In genomic region chrX:100643943-100644587, GRCh38 we compare ENCODE assay signal across 8 cellular contexts. TPM values are rescaled to one million over a fixed set of nuclear protein-coding genes. Genes with fewer than 3 reads are reported as not detected.
DNase-seq lines count a peak whose midpoint lies in the region; ATAC-seq and TF ChIP-seq lines count a peak whose summit lies in the region.

TSS of gene SRPX2 (plus strand) at chrX:100644199. CDS start at chrX:100646323, 2,124 bp downstream.

- TF ChIP-seq POLR2A in stomach (IDR thresholded peaks at IDR 0.05), result no peak

- H3K9ac ChIP-seq in SK-N-MC (ENCODE audit: insufficient read length), result no peak within 1 kb of the TSS

- H3K9me3 Mint-ChIP-seq in T-helper 2 cell treated with Interferon-gamma antibody and Interleukin-4, amounts not matched to agents 5 μg/mL and 100 μg/mL, for 36 hours, result no peaks in the 10 kb centered on the region

- 36 to 63% (median 48%) methylated on average over 6 to 7 of the region's 7 CpGs for WGBS in stomach, 5 donors

- ATAC-seq in GM21529 (IDR thresholded peaks at IDR 0.05; ENCODE audit: unreplicated experiment) (peak; percentile 68), Right ventricle myocardium superior (ENCODE audit: poor library complexity) (peak; percentile 88), HG03135 (IDR thresholded peaks at IDR 0.05; ENCODE audit: unreplicated experiment) (no peak)

- no peaks in the 10 kb centered on the region for H3K4me1 Mint-ChIP-seq in T-helper 2 cell treated with Interferon-gamma antibody and Interleukin-4, amounts not matched to agents 5 μg/mL and 100 μg/mL, for 36 hours (ENCODE audit: low read depth)

- H3K36me3 ChIP-seq in SK-N-MC (ENCODE audit: insufficient read depth, low read length), result no peaks in the 10 kb centered on the region
- no peaks in the 10 kb centered on the region for H3K36me3 ChIP-seq in stomach

- H3K27ac ChIP-seq in SK-N-MC (peak within 1 kb of the TSS; percentile 7; the same call in 1 of the 2 replicates), stomach (peak within 1 kb of the TSS in 4 of 5 donors; percentile 57 to 59 (median 58))

- TF ChIP-seq EP300 in stomach (IDR thresholded peaks at IDR 0.05), result no peak

- no peak for TF ChIP-seq CTCF in stomach (IDR thresholded peaks at IDR 0.05)

- H3K27me3 ChIP-seq in stomach, result no peaks in the 10 kb centered on the region

- H3K9me3 ChIP-seq in SK-N-MC (ENCODE audit: low read depth, low read length) (no peaks in the 10 kb centered on the region), stomach (no peaks in the 10 kb centered on the region)

- no peak within 1 kb of the TSS for H3K27ac Mint-ChIP-seq in T-helper 2 cell treated with Interferon-gamma antibody and Interleukin-4, amounts not matched to agents 5 μg/mL and 100 μg/mL, for 36 hours

- no peaks in the 10 kb centered on the region for H3K4me1 ChIP-seq in stomach

- H3K4me3 Mint-ChIP-seq in T-helper 2 cell treated with Interferon-gamma antibody and Interleukin-4, amounts not matched to agents 5 μg/mL and 100 μg/mL, for 36 hours, result no peak within 1 kb of the TSS

- intact Hi-C loops in Right ventricle myocardium superior (cut with DNase I) (no loop called here), stomach (cut with DNase I; ENCODE audit: low total_unique reads) (no loop called here)

- no peak for DNase-seq in SK-N-MC (ENCODE audit: low read depth, low spot score)
- DNase-seq in Right ventricle myocardium superior, result peak; percentile 43
- no peak for DNase-seq in stomach
- DNase-seq in T-helper 2 cell treated with Interferon-gamma antibody and Interleukin-4, amounts not matched to agents 5 μg/mL and 100 μg/mL, for 36 hours (ENCODE audit: low spot score), result no peak
- DNase-seq in NCI-H1105 (lab: John Stamatoyannopoulos, UW), result no peak
- no peak for DNase-seq in NCI-H2081 (lab: John Stamatoyannopoulos, UW)

- H3K36me3 Mint-ChIP-seq in T-helper 2 cell treated with Interferon-gamma antibody and Interleukin-4, amounts not matched to agents 5 μg/mL and 100 μg/mL, for 36 hours (ENCODE audit: low read depth), result no peaks in the 10 kb centered on the region

- H3K4me3 ChIP-seq in SK-N-MC (peak within 1 kb of the TSS; percentile 7; the same call in 1 of the 2 replicates), stomach (peak within 1 kb of the TSS; percentile 9 to 29 (median 20))

- peaks cover 9% of the 10 kb centered on the region for H3K27me3 Mint-ChIP-seq in T-helper 2 cell treated with Interferon-gamma antibody and Interleukin-4, amounts not matched to agents 5 μg/mL and 100 μg/mL, for 36 hours (ENCODE audit: low read depth)

RNA-seq across cellular contexts. Expression of gene SRPX2, which starts in this region (rescaled TPM):
- total RNA-seq in Right ventricle myocardium superior, result 8.6 TPM
- 10 to 100 TPM in 2 of 5 donors, 1 to 10 TPM in 3; 4.9 to 28.0 (median 8.9) TPM for total RNA-seq in stomach
- polyA plus RNA-seq in stomach, result 10 to 100 TPM in 1 of 3 donors, 1 to 10 TPM in 2; 2.6 to 16.7 (median 6.2) TPM
